16 cellular contexts compared by ENCODE assay signal in the genomic region with DNA sequence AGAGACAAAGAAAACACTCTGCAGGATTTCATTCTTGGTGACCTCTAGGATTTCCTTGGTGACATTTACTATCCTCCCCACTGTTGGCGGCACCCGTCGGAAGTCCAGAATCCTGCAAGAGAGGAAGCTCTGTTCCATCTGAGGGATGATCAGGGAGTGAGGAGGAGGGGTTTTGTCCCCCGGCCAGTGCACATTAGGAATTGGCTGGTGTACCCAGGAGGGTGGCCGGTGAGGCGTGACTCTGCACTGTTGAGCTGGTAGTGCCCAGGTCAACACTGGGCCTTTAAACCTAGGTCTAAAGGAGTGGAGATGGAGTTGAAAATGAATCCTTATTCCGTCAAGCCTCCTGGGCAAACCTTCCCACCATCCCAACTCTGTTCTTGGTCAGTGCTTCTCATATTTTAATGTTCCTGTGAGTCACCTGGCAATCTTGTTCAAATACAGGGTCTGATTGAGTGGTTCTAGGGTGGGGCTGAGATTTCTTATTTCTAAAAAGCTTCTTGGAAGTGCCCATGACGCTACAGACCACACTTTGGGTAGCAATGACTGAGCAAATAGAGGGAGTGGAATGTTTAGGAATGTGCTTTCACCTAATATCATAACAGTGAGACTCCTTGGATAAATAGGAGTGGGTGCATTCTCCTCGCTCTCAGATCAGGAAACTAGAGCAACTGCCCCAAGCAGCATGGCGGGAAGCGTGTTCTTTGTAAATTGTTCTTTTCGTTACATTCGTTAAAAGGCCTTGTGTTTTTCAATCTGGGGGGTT. TPM values are rescaled to one million over a fixed set of nuclear protein-coding genes. Genes with fewer than 3 reads are reported as not detected.
"Had no signal": no experiment of that assay in that cellular context is flagged by ENCODE, and none has a peak within 500 bp of the region (broad histone marks: within the 10 kb centered on the region; RNA-seq: fewer than 3 reads in every experiment).

No MANE protein-coding gene starts in this region.

- H3K27me3 Mint-ChIP-seq: activated CD4-positive, alpha-beta memory T cell treated with anti-CD3 and anti-CD28 coated beads, Interleukin-2, amount 10 ng/mL, durations not matched to agents 7 days and 5 days; activated naive CD4-positive, alpha-beta T cell treated with anti-CD3 and anti-CD28 coated beads, Interleukin-2, amount 50 U/mL, for 24 hours; activated T-cell treated with anti-CD3 and anti-CD28 coated beads, Interleukin-2, amount 50 U/mL, for 24 hours had no signal

- H3K4me1 Mint-ChIP-seq: activated CD4-positive, alpha-beta memory T cell treated with anti-CD3 and anti-CD28 coated beads, Interleukin-2, amount 10 ng/mL, durations not matched to agents 7 days and 5 days; activated naive CD4-positive, alpha-beta T cell treated with anti-CD3 and anti-CD28 coated beads, Interleukin-2, amount 50 U/mL, for 24 hours; mesothelial cell of epicardium; nephron progenitor cell had no signal

- H3K4me3 ChIP-seq: esophagus muscularis mucosa, tibial artery, vagina had no signal

- H3K4me1 ChIP-seq: tibial artery had no signal

- H3K4me3 Mint-ChIP-seq: activated CD4-positive, alpha-beta memory T cell treated with anti-CD3 and anti-CD28 coated beads, Interleukin-2, amount 10 ng/mL, durations not matched to agents 7 days and 5 days; activated naive CD4-positive, alpha-beta T cell treated with anti-CD3 and anti-CD28 coated beads, Interleukin-2, amount 50 U/mL, for 24 hours; activated T-cell treated with anti-CD3 and anti-CD28 coated beads, Interleukin-2, amount 50 U/mL, for 24 hours; mesothelial cell of epicardium; nephron progenitor cell had no signal

- H3K27ac ChIP-seq: esophagus muscularis mucosa, tibial artery, vagina, VCaP had no signal

- H3K9me3 Mint-ChIP-seq: activated CD4-positive, alpha-beta memory T cell treated with anti-CD3 and anti-CD28 coated beads, Interleukin-2, amount 10 ng/mL, durations not matched to agents 7 days and 5 days; activated naive CD4-positive, alpha-beta T cell treated with anti-CD3 and anti-CD28 coated beads, Interleukin-2, amount 50 U/mL, for 24 hours had no signal

- H3K9me3 ChIP-seq: esophagus muscularis mucosa, tibial artery, vagina had no signal

- DNase-seq: activated CD4-positive, alpha-beta memory T cell treated with anti-CD3 and anti-CD28 coated beads, Interleukin-2, amount 10 ng/mL, durations not matched to agents 7 days and 5 days; activated effector memory CD4-positive, alpha-beta T cell treated with anti-CD3 and anti-CD28 coated beads, Interleukin-2, amount 50 U/mL, for 16 hours; activated T-cell treated with anti-CD3 and anti-CD28 coated beads, Interleukin-2, amount 50 U/mL, for 24 hours; caudate nucleus; hypothalamus; nephron progenitor cell; occipital lobe; stimulated activated CD4-positive, alpha-beta T cell treated with anti-CD3 and anti-CD28 coated beads, Interleukin-1b, Interleukin-23, amount 100 ng/mL, for 48 hours; T-helper 1 cell; tibial artery had no signal

- H3K27me3 ChIP-seq: esophagus muscularis mucosa, tibial artery, vagina had no signal

- H3K27ac Mint-ChIP-seq: activated CD4-positive, alpha-beta memory T cell treated with anti-CD3 and anti-CD28 coated beads, Interleukin-2, amount 10 ng/mL, durations not matched to agents 7 days and 5 days; activated naive CD4-positive, alpha-beta T cell treated with anti-CD3 and anti-CD28 coated beads, Interleukin-2, amount 50 U/mL, for 24 hours; activated T-cell treated with anti-CD3 and anti-CD28 coated beads, Interleukin-2, amount 50 U/mL, for 24 hours; mesothelial cell of epicardium; nephron progenitor cell had no signal

RNA-seq across cellular contexts. Expression of a gene that starts 58.3 kb away (rescaled TPM):
- total RNA-seq: activated CD4-positive, alpha-beta memory T cell treated with anti-CD3 and anti-CD28 coated beads, Interleukin-2, amount 10 ng/mL, durations not matched to agents 7 days and 5 days; glomerular endothelial cell had no signal
